ENCODE assay signal across 9 cellular contexts in genomic region chr15:77083381-77084160, GRCh38. TPM values are rescaled to one million over a fixed set of nuclear protein-coding genes. Genes with fewer than 3 reads are reported as not detected.
DNase-seq lines count a peak whose midpoint lies in the region; ATAC-seq, FAIRE-seq and TF ChIP-seq lines count a peak whose summit lies in the region.
"Had no signal": no experiment of that assay in that cellular context is flagged by ENCODE, and none has a peak within 500 bp of the region (broad histone marks: within the 10 kb centered on the region; RNA-seq: fewer than 3 reads in every experiment).

No MANE protein-coding gene starts in this region.

- H3K27ac Mint-ChIP-seq in GM23338 = no peak overlapping the region
- peak overlapping the region; percentile 89 for H3K27ac Mint-ChIP-seq in activated B cell treated with CpG ODN at 0.5 μM for 24 hours

- DNase-seq in Caki2 (ENCODE audit: low read depth) (peak; percentile 95), GM23338 (ENCODE audit: low spot score) (peak; percentile 92), NCI-H1694 (lab: John Stamatoyannopoulos, UW) (peak; percentile 66), activated B cell treated with CpG ODN at 0.5 μM for 24 hours (peak; percentile 74), caudate nucleus (lab: John Stamatoyannopoulos, UW) (peak in 58 of 61 donors; percentile 22 to 95 (median 69)), HTR-8/SVneo (ENCODE audit: insufficient read length, low spot score) (no peak)
- peak; percentile 45 for DNase-seq in stimulated activated CD4-positive, alpha-beta T cell treated with anti-CD3 and anti-CD28 coated beads, Interleukin-12 subunit alpha, Interleukin-12 subunit beta, amount 100 ng/mL, for 4 hours

- no peaks in the 10 kb centered on the region for H3K9me3 Mint-ChIP-seq in GM23338
- no peaks in the 10 kb centered on the region for H3K9me3 Mint-ChIP-seq in activated B cell treated with CpG ODN at 0.5 μM for 24 hours

- ATAC-seq in GM23338 = peak; percentile 100
- ATAC-seq in activated B cell treated with CpG ODN at 0.5 μM for 24 hours (ENCODE audit: low read depth) = peak; percentile 97

- H3K4me1 Mint-ChIP-seq in GM23338 (peaks cover 5% of the 10 kb centered on the region; the same call in 2 of the 3 replicates), activated B cell treated with CpG ODN at 0.5 μM for 24 hours (peaks cover 57% of the 10 kb centered on the region)

- H3K4me3 ChIP-seq in GM23338 = 0 out of 2 replicates have a peak overlapping the region, but pooled peaks have one; percentile 24

- POLR2A ChIA-PET in activated B cell treated with CpG ODN at 0.5 μM for 24 hours (lab: Charles Lee) = interaction anchor here (0.7 to 1.9 kb wide), 3 partner anchors 13 to 24 kb away, joined by 4 to 14 read pairs (median 9); partner anchors contain the start of gene TSPAN3

- no peaks in the 10 kb centered on the region for H3K36me3 ChIP-seq in GM23338 (ENCODE audit: insufficient read depth)
- H3K36me3 ChIP-seq: tibial nerve had no signal

- H3K4me2 ChIP-seq in GM23338 = peak overlapping the region; percentile 67

- peaks cover 5% of the 10 kb centered on the region; the same call in 1 of the 2 replicates for H3K9me2 ChIP-seq in GM23338 (ENCODE audit: insufficient read depth)

- CTCF ChIA-PET in activated B cell treated with CpG ODN at 0.5 μM for 24 hours (lab: Charles Lee) = no interaction called here

- H3K27ac ChIP-seq in GM23338 (ENCODE audit: low read depth) (no peak overlapping the region), caudate nucleus (ENCODE audit: low read depth, low read length) (peak overlapping the region; percentile 11)
- H3K27ac ChIP-seq: tibial nerve had no signal

- in situ Hi-C loops in Caki2 (cut with HindIII; ENCODE audit: low pct_unique_long_range_greater_than_20kb, low sequenced_read_pairs) = no loop called here

- peaks cover 14% of the 10 kb centered on the region for H3K27me3 Mint-ChIP-seq in GM23338 (ENCODE audit: insufficient read depth, low read depth, poor library complexity)
- H3K27me3 Mint-ChIP-seq in activated B cell treated with CpG ODN at 0.5 μM for 24 hours = no peaks in the 10 kb centered on the region

- no peak for TF ChIP-seq CTCF in GM23338 (conservative IDR thresholded peaks at IDR 0.05; ENCODE audit: low read depth in 2 of 2)
- TF ChIP-seq CTCF in activated B cell treated with CpG ODN at 0.5 μM for 24 hours (IDR thresholded peaks at IDR 0.05) = no peak

- H3K36me3 Mint-ChIP-seq in GM23338 (ENCODE audit: low read depth) (no peaks in the 10 kb centered on the region), activated B cell treated with CpG ODN at 0.5 μM for 24 hours (ENCODE audit: low read depth) (no peaks in the 10 kb centered on the region)

- H3K27me3 ChIP-seq in GM23338 (ENCODE audit: insufficient read depth) = no peaks in the 10 kb centered on the region
- H3K27me3 ChIP-seq: tibial nerve had no signal

- H4K20me1 ChIP-seq in GM23338 (replicated peaks; ENCODE audit: insufficient read depth) = no peaks in the 10 kb centered on the region

- intact Hi-C loops in activated B cell treated with CpG ODN at 0.5 μM for 24 hours (cut with micrococcal nuclease) = loop anchor here (1.0 to 10.0 kb wide), 3 partner anchors 12 to 739 kb away; partner anchors contain the start of gene TSPAN3

- H3K4me3 Mint-ChIP-seq in GM23338 = peak overlapping the region; percentile 57
- H3K4me3 Mint-ChIP-seq in activated B cell treated with CpG ODN at 0.5 μM for 24 hours = peak overlapping the region; percentile 63

- H3F3A ChIP-seq in GM23338 (replicated peaks; ENCODE audit: low read depth) = no peaks in the 10 kb centered on the region

- peak; percentile 96 for FAIRE-seq in islet of Langerhans (lab: Jason Lieb, UNC)
- FAIRE-seq in HTR-8/SVneo (lab: Jason Lieb, UNC) = no peak

- H3K4me1 ChIP-seq in GM23338 (ENCODE audit: insufficient read depth) = no peaks in the 10 kb centered on the region; the same call in 1 of the 2 replicates

- H3K79me2 ChIP-seq in GM23338 (replicated peaks; ENCODE audit: insufficient read depth) = no peaks in the 10 kb centered on the region

- H2AFZ ChIP-seq in GM23338 = peak overlapping the region; percentile 88

TF ChIP-seq in GM23338, 12 proteins besides CTCF, POLR2A, EP300 and RAD21:
- TF ChIP-seq CREB1 (CRISPR knock-in tag; IDR thresholded peaks at IDR 0.05; ENCODE audit: low read depth) = no peak

RNA-seq across cellular contexts. Expression of gene TSPAN3, which starts 12.7 kb away (rescaled TPM):
- 271 and 282 TPM in 2 replicates for total RNA-seq in Caki2 (2014; rRNA removed; shearing (Covaris generic); ENCODE audit: low replicate concordance)
- 135 and 159 TPM in 2 replicates for total RNA-seq in GM23338 (2014; rRNA removed; shearing (Covaris generic))
- 72.2 and 72.5 TPM in 2 replicates for polyA plus RNA-seq in GM23338 (2016; fragmentation: Nextera tagmentation; extraction: Ambion mirVana)
- 104 and 113 TPM in 2 replicates for total RNA-seq in activated B cell treated with CpG ODN at 0.5 μM for 24 hours
